Comparison of ENCODE assay signal across 8 cellular contexts in the genomic region with DNA sequence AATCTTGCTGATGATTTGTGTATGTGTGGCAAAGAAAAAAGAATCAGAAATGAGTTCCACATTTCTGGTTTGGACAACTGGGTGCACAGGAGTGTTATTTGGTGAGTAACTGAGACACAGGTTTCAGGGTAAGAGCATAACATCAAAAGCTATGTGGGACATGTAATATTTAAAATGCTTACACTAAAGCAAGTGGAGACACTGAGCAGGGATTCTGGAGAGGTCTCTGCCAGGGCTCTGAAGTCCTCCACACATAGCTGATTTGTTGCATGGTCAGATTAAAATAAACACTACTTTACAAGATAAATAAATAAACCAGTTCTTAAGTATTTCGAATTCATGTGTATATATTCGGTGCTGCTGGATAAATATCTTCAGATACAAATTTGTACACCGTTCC. TPM values are rescaled to one million over a fixed set of nuclear protein-coding genes. Genes with fewer than 3 reads are reported as not detected.
"Had no signal": no experiment of that assay in that cellular context is flagged by ENCODE, and none has a peak within 500 bp of the region (broad histone marks: within the 10 kb centered on the region; RNA-seq: fewer than 3 reads in every experiment).

No MANE protein-coding gene starts in this region.

- H3K36me3 Mint-ChIP-seq: IgD-negative memory B cell had no signal

- H3K27ac Mint-ChIP-seq: IgD-negative memory B cell had no signal

- DNase-seq: IMR-90, KBM-7, KG1 had no signal

- H3K4me1 Mint-ChIP-seq: IgD-negative memory B cell had no signal

- H3K27me3 Mint-ChIP-seq: IgD-negative memory B cell had no signal

- H3K27ac ChIP-seq: HL-60 had no signal

- H3K4me3 ChIP-seq: K562 had no signal

RNA-seq across cellular contexts. Expression of a gene that starts 16.3 kb away (rescaled TPM):
- total RNA-seq: HT-29, HT1080, IMR-90 had no signal
- polyA plus RNA-seq: IgD-negative memory B cell, IMR-90 had no signal

RNA-seq across cellular contexts. Expression of a gene that starts 16.3 kb away (rescaled TPM):
- total RNA-seq: HT-29, HT1080, IMR-90, K562 had no signal
- polyA plus RNA-seq: IgD-negative memory B cell, IMR-90, K562 had no signal
